Comparison of ENCODE assay signal across 3 cellular contexts in genomic region chr4:16714191-16714590, GRCh38.
"Had no signal": no experiment of that assay in that cellular context is flagged by ENCODE, and none has a peak within 500 bp of the region (broad histone marks: within the 10 kb centered on the region; RNA-seq: fewer than 3 reads in every experiment).

No MANE protein-coding gene starts in this region.

- DNase-seq: GDM1, GF-D8 had no signal

- H3K4me3 ChIP-seq: GM12878 had no signal

- ATAC-seq: GM12878 had no signal
